In the genomic region with DNA sequence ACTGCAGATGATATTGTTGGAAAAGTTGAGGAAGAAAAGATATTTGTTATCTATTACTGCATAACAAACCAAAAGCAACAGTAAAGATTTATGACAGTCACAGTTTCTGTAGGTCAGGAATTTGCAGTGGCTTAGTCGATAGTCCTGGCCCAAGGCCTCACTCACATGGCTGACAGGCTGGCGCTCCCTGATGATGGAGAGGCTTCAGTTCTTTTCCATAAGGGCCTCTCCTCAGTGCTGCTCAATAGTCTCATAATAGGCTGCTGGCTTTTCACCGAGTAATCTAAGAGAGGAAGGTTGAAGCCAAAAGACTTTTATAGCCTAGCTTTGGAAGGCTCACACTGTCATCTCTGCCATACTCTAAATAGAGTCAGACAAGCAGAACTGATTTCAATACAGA, we compare ENCODE assay signal across 10 cellular contexts. TPM values are rescaled to one million over a fixed set of nuclear protein-coding genes. Genes with fewer than 3 reads are reported as not detected.
DNase-seq lines count a peak whose midpoint lies in the region; ATAC-seq, FAIRE-seq and TF ChIP-seq lines count a peak whose summit lies in the region.
"Had no signal": no experiment of that assay in that cellular context is flagged by ENCODE, and none has a peak within 500 bp of the region (broad histone marks: within the 10 kb centered on the region; RNA-seq: fewer than 3 reads in every experiment).

No MANE protein-coding gene starts in this region.

- H4K20me1 ChIP-seq in HepG2 (ENCODE audit: insufficient read depth, low read length) = peaks cover 35% of the 10 kb centered on the region

- H3K23ac ChIP-seq in mesenchymal stem cell (ENCODE audit: low read length in 2 of 2) (no peak overlapping the region), mesendoderm (ENCODE audit: low read length) (no peak overlapping the region)

- no peak overlapping the region for H4K91ac ChIP-seq in mesenchymal stem cell (ENCODE audit: low read length)

- H2BK5ac ChIP-seq in mesenchymal stem cell (ENCODE audit: low read depth, low read length, poor library complexity, severe bottlenecking) = no peak overlapping the region
- H2BK5ac ChIP-seq in mesendoderm (ENCODE audit: low read length) = no peak overlapping the region

- DNase-seq in HepG2 (ENCODE audit: low spot score) = no peak
- DNase-seq in right lobe of liver = no peak
- peak; percentile 6 for DNase-seq in SHP77 treated with DMSO at 0.1 percent for 48 hours (lab: John Stamatoyannopoulos, UW)
- DNase-seq in mesenchymal stem cell = peak; percentile 59
- no peak for DNase-seq in T-helper 9 cell
- DNase-seq in epidermal melanocyte (ENCODE audit: insufficient read length, low spot score) = no peak
- DNase-seq in mesendoderm = no peak
- DNase-seq: hippocampal formation, occipital lobe had no signal

- H3K9ac ChIP-seq in HepG2 (ENCODE audit: insufficient read depth, low read depth, low read length) (no peak overlapping the region), mesenchymal stem cell (ENCODE audit: low read length) (peak overlapping the region; percentile 23), mesendoderm (ENCODE audit: low read length) (no peak overlapping the region)

- no peak for TF ChIP-seq EP300 in HepG2 (IDR thresholded peaks at IDR 0.05; ENCODE audit: low read depth in 2 of 2, low read length in 2 of 2)
- TF ChIP-seq EP300 in HepG2 (CRISPR knock-in tag; IDR thresholded peaks at IDR 0.05; ENCODE audit: borderline replicate concordance) = no peak

- no peak for TF ChIP-seq POLR2A in HepG2 (IDR thresholded peaks at IDR 0.05; ENCODE audit: insufficient read depth in 1 of 2, low read depth in 2 of 2, low read length in 2 of 2)
- no peak for TF ChIP-seq POLR2A in right lobe of liver (IDR thresholded peaks at IDR 0.05)

- H4K5ac ChIP-seq in mesendoderm (ENCODE audit: low read length) = no peak overlapping the region

- H3K18ac ChIP-seq in mesenchymal stem cell (ENCODE audit: low read depth in 1 of 2, low read length in 2 of 2) = no peak overlapping the region
- H3K18ac ChIP-seq in mesendoderm (ENCODE audit: low read length) = no peak overlapping the region

- H2BK120ac ChIP-seq in mesenchymal stem cell (ENCODE audit: low read depth, low read length) = no peak overlapping the region
- no peak overlapping the region for H2BK120ac ChIP-seq in mesendoderm (ENCODE audit: low read depth, low read length)

- intact Hi-C loops in HepG2 (cut with micrococcal nuclease; ENCODE audit: unreplicated experiment) (no loop called here), right lobe of liver (cut with DNase I) (no loop called here)

- H3K36me3 ChIP-seq in HepG2 (replicated peaks in 1 of 2; ENCODE audit: control insufficient read depth in 1 of 2, insufficient read depth in 2 of 2, low read length in 2 of 2) (peaks cover 4 to 19% of the 10 kb centered on the region in 2 experiments; a peak in 4 of 5 replicates), right lobe of liver (no peaks in the 10 kb centered on the region), mesenchymal stem cell (ENCODE audit: control insufficient read depth in 1 of 2, insufficient read depth in 2 of 2, low read depth in 1 of 2, low read length in 2 of 2) (peaks cover 3 to 6% of the 10 kb centered on the region in 2 experiments), mesendoderm (ENCODE audit: control insufficient read depth, insufficient read depth, low read length) (no peaks in the 10 kb centered on the region)

- H3K79me1 ChIP-seq in mesenchymal stem cell (replicated peaks; ENCODE audit: low read length, poor library complexity, severe bottlenecking) = peaks cover 1% of the 10 kb centered on the region
- H3K79me1 ChIP-seq in mesendoderm (ENCODE audit: low read length) = peaks cover 19% of the 10 kb centered on the region

- H2AK5ac ChIP-seq in mesenchymal stem cell (ENCODE audit: low read length, severe bottlenecking) (no peak overlapping the region), mesendoderm (ENCODE audit: low read length) (no peak overlapping the region)

- no peak overlapping the region for H3K27ac ChIP-seq in HepG2 (ENCODE audit: extremely low read length, insufficient read depth, low read length)
- H3K27ac ChIP-seq in right lobe of liver = no peak overlapping the region
- H3K27ac ChIP-seq in mesenchymal stem cell (ENCODE audit: low read length, poor library complexity, severe bottlenecking) = no peak overlapping the region
- H3K27ac ChIP-seq in mesendoderm (ENCODE audit: low read depth, low read length) = no peak overlapping the region

- no peak overlapping the region for H3K56ac ChIP-seq in mesendoderm (ENCODE audit: low read length)

- TF ChIP-seq CTCF in HepG2 (CRISPR knock-in tag; IDR thresholded peaks at IDR 0.05) = no peak
- no peak for TF ChIP-seq CTCF in right lobe of liver (IDR thresholded peaks at IDR 0.05)

- H3K4me2 ChIP-seq in HepG2 (ENCODE audit: low read depth, low read length) (no peak overlapping the region), mesenchymal stem cell (ENCODE audit: low read length, poor library complexity, severe bottlenecking) (no peak overlapping the region), mesendoderm (ENCODE audit: low read length) (no peak overlapping the region)

- no peak overlapping the region for H4K8ac ChIP-seq in mesenchymal stem cell (ENCODE audit: low read length)
- no peak overlapping the region for H4K8ac ChIP-seq in mesendoderm (ENCODE audit: low read depth, low read length)

- H3K4me1 ChIP-seq in HepG2 (ENCODE audit: insufficient read depth, low read length) = peaks cover 60% of the 10 kb centered on the region
- H3K4me1 ChIP-seq in right lobe of liver = peaks cover 0 to 17% (median under 1%) of the 10 kb centered on the region in 4 donors
- H3K4me1 ChIP-seq in mesenchymal stem cell (ENCODE audit: control insufficient read depth, insufficient read depth, low read depth, low read length) = peaks cover 3% of the 10 kb centered on the region
- no peaks in the 10 kb centered on the region for H3K4me1 ChIP-seq in mesendoderm (ENCODE audit: control insufficient read depth, low read depth, low read length)

- no peak overlapping the region for H2BK12ac ChIP-seq in mesenchymal stem cell (ENCODE audit: low read length in 2 of 2)

- POLR2A ChIA-PET in HepG2 (lab: Yijun Ruan, JAX) = no interaction called here

- CTCF ChIA-PET in HepG2 (lab: Yijun Ruan, JAX; ENCODE audit: low intra/inter-chr PET ratio, low total read pairs) = no interaction called here

- peaks cover 99% of the 10 kb centered on the region for H3K79me2 ChIP-seq in HepG2 (ENCODE audit: insufficient read depth, low read length)
- peaks cover 66% of the 10 kb centered on the region for H3K79me2 ChIP-seq in mesendoderm (ENCODE audit: control insufficient read depth, insufficient read depth, low read length)

- H2BK15ac ChIP-seq in mesenchymal stem cell (ENCODE audit: low read depth, poor library complexity, severe bottlenecking) (no peak overlapping the region), mesendoderm (replicated peaks; ENCODE audit: low read depth) (no peak overlapping the region)

- H3K4ac ChIP-seq in mesenchymal stem cell (ENCODE audit: low read depth in 1 of 2, low read length in 2 of 2) = no peak overlapping the region
- H3K4ac ChIP-seq in mesendoderm (ENCODE audit: low read depth, low read length) = no peak overlapping the region

- H3K4me3 ChIP-seq in HepG2 (replicated peaks in 1 of 3; ENCODE audit: insufficient read depth in 1 of 3, low read depth in 2 of 3, low read length in 3 of 3) = no peak overlapping the region
- no peak overlapping the region for H3K4me3 ChIP-seq in right lobe of liver
- H3K4me3 ChIP-seq in mesenchymal stem cell (ENCODE audit: insufficient read depth in 1 of 2, low read depth in 1 of 2, low read length in 2 of 2) = no peak overlapping the region
- H3K4me3 ChIP-seq in mesendoderm (ENCODE audit: low read length) = no peak overlapping the region

- no peak for TF ChIP-seq RAD21 in HepG2 (CRISPR knock-in tag; IDR thresholded peaks at IDR 0.05)

- H3K9me3 ChIP-seq in HepG2 (ENCODE audit: low read length) (no peaks in the 10 kb centered on the region), right lobe of liver (no peaks in the 10 kb centered on the region), mesenchymal stem cell (ENCODE audit: control insufficient read depth, low read length) (no peaks in the 10 kb centered on the region)

- H3K27me3 ChIP-seq in HepG2 (ENCODE audit: control insufficient read depth in 1 of 2, insufficient read depth in 2 of 2, low read length in 2 of 2) (no peaks in the 10 kb centered on the region), right lobe of liver (no peaks in the 10 kb centered on the region), mesenchymal stem cell (ENCODE audit: control insufficient read depth in 1 of 2, insufficient read depth in 1 of 2, low read length in 2 of 2) (no peaks in the 10 kb centered on the region), mesendoderm (ENCODE audit: insufficient read depth, low read length, poor library complexity) (no peaks in the 10 kb centered on the region)

- WGBS in HepG2 (ENCODE audit: low lambda C conversion rate) = 89% methylated on average over 3 of the region's 3 CpGs
- WGBS in right lobe of liver (ENCODE audit: insufficient coverage, low coverage, low lambda C conversion rate, missing lambda C conversion rate) = 62% methylated on average over 2 of the region's 3 CpGs
- 25% methylated on average over 3 of the region's 3 CpGs for WGBS in mesenchymal stem cell
- WGBS in mesendoderm (ENCODE audit: extremely low coverage, insufficient coverage, low lambda C conversion rate) = no CpG with 5 or more reads among the region's 3 CpGs

- TSS peak; percentile 5 for BruUV-seq in HepG2 (replicated peaks; lab: Mats Ljungman, UMichigan)

- no peak overlapping the region for H3K14ac ChIP-seq in mesenchymal stem cell (ENCODE audit: low read length in 2 of 2)

- no peak for FAIRE-seq in HepG2 (lab: Jason Lieb, UNC)

- ATAC-seq in HepG2 (no peak), right lobe of liver (no peak), GM21528 (IDR thresholded peaks at IDR 0.05; ENCODE audit: low FRiP score, unreplicated experiment) (no peak)

- H2AFZ ChIP-seq in HepG2 (ENCODE audit: low read length) = no peak overlapping the region
- H2AFZ ChIP-seq in mesenchymal stem cell (ENCODE audit: low read depth, low read length) = no peak overlapping the region

- in situ Hi-C loops in HepG2 (cut with HindIII; ENCODE audit: extremely low pct_ligation_motif_present, low pct_unique_long_range_greater_than_20kb) = no loop called here

RNA-seq across cellular contexts. Expression of a gene that starts 17.7 kb away (rescaled TPM):
- 30.4 and 66.4 TPM in 2 replicates for total RNA-seq in HepG2 (2016; rRNA removed; fragmentation: Illumina TruSeq; extraction: Trizol)
- total RNA-seq in HepG2 (2016; cell fraction: cytosol; rRNA removed; fragmentation: Illumina TruSeq; extraction: Trizol; ENCODE audit: low read depth) = 4.8 and 10.3 TPM in 2 replicates
- total RNA-seq in HepG2 (2016; cell fraction: insoluble cytoplasmic fraction; rRNA removed; fragmentation: Illumina TruSeq; extraction: Trizol) = 28.4 and 65.6 TPM in 2 replicates
- total RNA-seq in HepG2 (2016; cell fraction: membrane; rRNA removed; fragmentation: Illumina TruSeq; extraction: Trizol) = 15.3 and 17.3 TPM in 2 replicates
- 42.4 and 45.9 TPM in 2 replicates for total RNA-seq in HepG2 (2016; cell fraction: nucleus; rRNA removed; fragmentation: Illumina TruSeq; extraction: Trizol)
- 19.1 and 24.2 TPM in 2 replicates for polyA plus RNA-seq in HepG2 (2011; rRNA removed)
- polyA plus RNA-seq in HepG2 (2011; cell fraction: cytosol; rRNA removed) = 8.7 and 13.2 TPM in 2 replicates
- polyA plus RNA-seq in HepG2 (2011; cell fraction: nucleus; rRNA removed) = 16.6 and 19.4 TPM in 2 replicates
- 28.6 and 38.1 TPM in 2 replicates for polyA plus RNA-seq in HepG2 (2012)
- polyA plus RNA-seq in HepG2 (2016; cell fraction: cytosol; fragmentation: Illumina TruSeq; extraction: Trizol; ENCODE audit: low read depth) = 1.3 and 1.4 TPM in 2 replicates
- 42.2 and 43.3 TPM in 2 replicates for polyA plus RNA-seq in HepG2 (2016; cell fraction: insoluble cytoplasmic fraction; fragmentation: Illumina TruSeq; extraction: Trizol; ENCODE audit: low read depth)
- 4.5 and 5.2 TPM in 2 replicates for polyA plus RNA-seq in HepG2 (2016; cell fraction: membrane; fragmentation: Illumina TruSeq; extraction: Trizol; ENCODE audit: low read depth)
- 37.4 and 43.1 TPM in 2 replicates for polyA plus RNA-seq in HepG2 (2016; cell fraction: nucleus; fragmentation: Illumina TruSeq; extraction: Trizol; ENCODE audit: insufficient read depth, low read depth)
- polyA minus RNA-seq in HepG2 (2011; rRNA and poly(A)+ RNA removed; ENCODE audit: low replicate concordance) = 21.8 and 39.0 TPM in 2 replicates
- 40.3 and 45.6 TPM in 2 replicates for polyA minus RNA-seq in HepG2 (2011; cell fraction: cytosol; rRNA and poly(A)+ RNA removed)
- polyA minus RNA-seq in HepG2 (2011; cell fraction: nucleus; rRNA and poly(A)+ RNA removed) = 82.4 and 84.9 TPM in 2 replicates
- 10 to 100 TPM; 17.1 to 36.2 (median 25.6) TPM for total RNA-seq in right lobe of liver
- 22.3 TPM for polyA plus RNA-seq in mesenchymal stem cell (2013, experiment 1 of 2)
- polyA plus RNA-seq in mesenchymal stem cell (2013, experiment 2 of 2) = 21.7 TPM
- 41.6 TPM for polyA plus RNA-seq in mesendoderm (2013, experiment 1 of 2)
- polyA plus RNA-seq in mesendoderm (2013, experiment 2 of 2) = 38.0 TPM

RNA-seq across cellular contexts. Expression of a gene that starts 51.6 kb away (rescaled TPM):
- total RNA-seq in HepG2 (2016; rRNA removed; fragmentation: Illumina TruSeq; extraction: Trizol) (5.4 and 6.5 TPM in 2 replicates), right lobe of liver (1 to 10 TPM; 3.7 to 8.9 (median 5.2) TPM)
- total RNA-seq in HepG2 (2016; cell fraction: cytosol; rRNA removed; fragmentation: Illumina TruSeq; extraction: Trizol; ENCODE audit: low read depth) = 5.6 and 5.8 TPM in 2 replicates
- 5.2 and 6.7 TPM in 2 replicates for total RNA-seq in HepG2 (2016; cell fraction: insoluble cytoplasmic fraction; rRNA removed; fragmentation: Illumina TruSeq; extraction: Trizol)
- total RNA-seq in HepG2 (2016; cell fraction: membrane; rRNA removed; fragmentation: Illumina TruSeq; extraction: Trizol) = 4.9 and 5.6 TPM in 2 replicates
- total RNA-seq in HepG2 (2016; cell fraction: nucleus; rRNA removed; fragmentation: Illumina TruSeq; extraction: Trizol) = 2.7 and 3.7 TPM in 2 replicates
- polyA plus RNA-seq in HepG2 (2011; rRNA removed) = 3.5 and 3.6 TPM in 2 replicates
- polyA plus RNA-seq in HepG2 (2011; cell fraction: cytosol; rRNA removed) = 1.8 and 3.1 TPM in 2 replicates
- 2.0 and 3.1 TPM in 2 replicates for polyA plus RNA-seq in HepG2 (2011; cell fraction: nucleus; rRNA removed)
- polyA plus RNA-seq in HepG2 (2012) = 2.5 and 4.5 TPM in 2 replicates
- 4.8 and 5.7 TPM in 2 replicates for polyA plus RNA-seq in HepG2 (2016; cell fraction: cytosol; fragmentation: Illumina TruSeq; extraction: Trizol; ENCODE audit: low read depth)
- 6.6 and 8.7 TPM in 2 replicates for polyA plus RNA-seq in HepG2 (2016; cell fraction: insoluble cytoplasmic fraction; fragmentation: Illumina TruSeq; extraction: Trizol; ENCODE audit: low read depth)
- 4.1 and 6.7 TPM in 2 replicates for polyA plus RNA-seq in HepG2 (2016; cell fraction: membrane; fragmentation: Illumina TruSeq; extraction: Trizol; ENCODE audit: low read depth)
- polyA plus RNA-seq in HepG2 (2016; cell fraction: nucleus; fragmentation: Illumina TruSeq; extraction: Trizol; ENCODE audit: insufficient read depth, low read depth) = 5.0 and 5.8 TPM in 2 replicates
- polyA minus RNA-seq in HepG2 (2011; rRNA and poly(A)+ RNA removed; ENCODE audit: low replicate concordance) = 2.5 and 7.9 TPM in 2 replicates
- 2.1 and 2.3 TPM in 2 replicates for polyA minus RNA-seq in HepG2 (2011; cell fraction: cytosol; rRNA and poly(A)+ RNA removed)
- polyA minus RNA-seq in HepG2 (2011; cell fraction: nucleus; rRNA and poly(A)+ RNA removed) = 4.1 and 5.7 TPM in 2 replicates
- polyA plus RNA-seq in mesenchymal stem cell (2013, experiment 1 of 2) = 1.6 TPM
- polyA plus RNA-seq in mesenchymal stem cell (2013, experiment 2 of 2) = 2.0 TPM
- polyA plus RNA-seq in mesendoderm (2013, experiment 1 of 2) = 0.70 TPM
- 0.77 TPM for polyA plus RNA-seq in mesendoderm (2013, experiment 2 of 2)

Comparison
In these comparisons a context has a peak if more than half of its experiments do, and no peak if none do; other contexts are left out.
1. DNase-seq: peak in SHP77 treated with DMSO at 0.1 percent for 48 hours (single experiment) and mesenchymal stem cell (single experiment); none in HepG2 (single experiment), right lobe of liver (0 of 3), T-helper 9 cell (single experiment), epidermal melanocyte (single experiment) and mesendoderm (single experiment).